Comparison of ENCODE assay signal across 33 cellular contexts in the genomic region with DNA sequence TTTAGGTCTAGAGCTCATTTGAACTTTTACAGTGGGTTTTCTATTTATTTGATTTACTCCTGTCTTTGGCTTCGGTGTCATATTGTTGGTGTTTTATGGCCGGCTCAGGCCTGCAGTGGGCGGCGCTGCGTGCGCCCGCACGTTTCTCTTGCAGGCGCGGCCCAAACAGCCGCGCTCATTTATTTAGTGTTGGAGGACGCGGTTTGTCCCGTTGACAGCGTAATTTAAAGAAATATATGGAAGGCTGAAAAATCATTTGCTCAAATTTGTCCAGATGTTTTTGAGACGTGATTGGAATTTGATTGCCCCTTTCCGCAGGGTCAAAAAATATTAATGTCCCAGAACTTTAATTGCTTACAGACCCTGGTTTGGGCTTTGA. TPM values are rescaled to one million over a fixed set of nuclear protein-coding genes. Genes with fewer than 3 reads are reported as not detected.
"Had no signal": no experiment of that assay in that cellular context is flagged by ENCODE, and none has a peak within 500 bp of the region (broad histone marks: within the 10 kb centered on the region; RNA-seq: fewer than 3 reads in every experiment).

No MANE protein-coding gene starts in this region.

- H3K4me1 Mint-ChIP-seq: activated CD8-positive, alpha-beta memory T cell treated with anti-CD3 and anti-CD28 coated beads, Interleukin-2, amount 10 ng/mL, durations not matched to agents 7 days and 5 days; activated naive CD8-positive, alpha-beta T cell treated with anti-CD3 and anti-CD28 coated beads, Interleukin-2, amount 50 U/mL, for 24 hours; central memory CD8-positive, alpha-beta T cell had no signal

- H3K4me3 ChIP-seq: ascending aorta, body of pancreas, MG63 had no signal

- H3K9me3 ChIP-seq: ascending aorta, body of pancreas, MG63 had no signal

- ATAC-seq: activated CD4-positive, CD25-positive, alpha-beta regulatory T cell treated with anti-CD3 and anti-CD28 coated beads, Interleukin-2, amount 50 U/mL, for 24 hours; activated CD8-positive, alpha-beta memory T cell treated with anti-CD3 and anti-CD28 coated beads, Interleukin-2, amount 10 ng/mL, durations not matched to agents 7 days and 5 days; activated naive CD4-positive, alpha-beta T cell treated with anti-CD3 and anti-CD28 coated beads, Interleukin-2, amount 50 U/mL, for 72 hours; activated naive CD8-positive, alpha-beta T cell treated with anti-CD3 and anti-CD28 coated beads, Interleukin-2, amount 50 U/mL, for 24 hours; body of pancreas had no signal

- H3K4me1 ChIP-seq: ascending aorta had no signal

- H3K9me3 Mint-ChIP-seq: activated T-helper 1 cell treated with anti-CD3 and anti-CD28 coated beads, Interleukin-12 subunit alpha, Interleukin-12 subunit beta, Interleukin-2, Interleukin-4 antibody, amounts not matched to agents 30 ng/mL and 10 ng/mL and 1 ng/mL, durations not matched to agents 14 hours and 24 hours and 36 hours had no signal

- H3K36me3 ChIP-seq: ascending aorta, MG63, WERI-Rb-1 had no signal

- DNase-seq: activated CD4-positive, alpha-beta T cell treated with anti-CD3 and anti-CD28 coated beads for 48 hours; activated CD4-positive, alpha-beta T cell treated with anti-CD3 and anti-CD28 coated beads, Interleukin-2, amount 50 U/mL, for 4 hours; activated CD8-positive, alpha-beta memory T cell treated with anti-CD3 and anti-CD28 coated beads, Interleukin-2, amount 10 ng/mL, durations not matched to agents 7 days and 5 days; activated effector memory CD4-positive, alpha-beta T cell treated with Interleukin-2 at 50 U/mL for 16 hours; activated naive CD4-positive, alpha-beta T cell; activated naive CD8-positive, alpha-beta T cell treated with anti-CD3 and anti-CD28 coated beads, Interleukin-2, amount 50 U/mL, for 24 hours; activated T-cell treated with anti-CD3 and anti-CD28 coated beads, Interleukin-2, amount 50 U/mL, for 24 hours; amniotic stem cell; body of pancreas; KG1; MG63; MV-4-11; NCI-H1092 treated with DMSO at 0.1 percent for 48 hours; NCI-H1417 treated with DMSO at 0.1 percent for 48 hours; NCI-H1694; NCI-H2029; NCI-H2107; NCI-H2171 treated with DMSO at 0.1 percent for 48 hours; NCI-H345; NCI-H510A; NCI-H526 treated with DMSO at 0.1 percent for 48 hours; NCI-H82; SIG-M5; T-helper 1 cell; WERI-Rb-1 had no signal

- H3K27ac Mint-ChIP-seq: activated CD8-positive, alpha-beta memory T cell treated with anti-CD3 and anti-CD28 coated beads, Interleukin-2, amount 10 ng/mL, durations not matched to agents 7 days and 5 days; activated naive CD4-positive, alpha-beta T cell treated with anti-CD3 and anti-CD28 coated beads, Interleukin-2, amount 50 U/mL, for 72 hours; activated naive CD8-positive, alpha-beta T cell treated with anti-CD3 and anti-CD28 coated beads, Interleukin-2, amount 50 U/mL, for 24 hours; activated T-cell treated with anti-CD3 and anti-CD28 coated beads, Interleukin-2, amount 50 U/mL, for 24 hours; activated T-helper 1 cell treated with anti-CD3 and anti-CD28 coated beads, Interleukin-12 subunit alpha, Interleukin-12 subunit beta, Interleukin-2, Interleukin-4 antibody, amounts not matched to agents 30 ng/mL and 10 ng/mL and 1 ng/mL, durations not matched to agents 14 hours and 24 hours and 36 hours had no signal

- H3K36me3 Mint-ChIP-seq: activated CD8-positive, alpha-beta memory T cell treated with anti-CD3 and anti-CD28 coated beads, Interleukin-2, amount 10 ng/mL, durations not matched to agents 7 days and 5 days had no signal

- H3K27ac ChIP-seq: ascending aorta, body of pancreas, WERI-Rb-1 had no signal

- H3K4me3 Mint-ChIP-seq: activated CD8-positive, alpha-beta memory T cell treated with anti-CD3 and anti-CD28 coated beads, Interleukin-2, amount 10 ng/mL, durations not matched to agents 7 days and 5 days; activated naive CD8-positive, alpha-beta T cell treated with anti-CD3 and anti-CD28 coated beads, Interleukin-2, amount 50 U/mL, for 24 hours; activated T-cell treated with anti-CD3 and anti-CD28 coated beads, Interleukin-2, amount 50 U/mL, for 24 hours; activated T-helper 1 cell treated with anti-CD3 and anti-CD28 coated beads, Interleukin-12 subunit alpha, Interleukin-12 subunit beta, Interleukin-2, Interleukin-4 antibody, amounts not matched to agents 30 ng/mL and 10 ng/mL and 1 ng/mL, durations not matched to agents 14 hours and 24 hours and 36 hours; central memory CD8-positive, alpha-beta T cell had no signal

RNA-seq across cellular contexts. Expression of a gene that starts 22.1 kb away (rescaled TPM):
- total RNA-seq: activated CD8-positive, alpha-beta memory T cell treated with anti-CD3 and anti-CD28 coated beads, Interleukin-2, amount 10 ng/mL, durations not matched to agents 7 days and 5 days; activated naive CD4-positive, alpha-beta T cell treated with anti-CD3 and anti-CD28 coated beads, Interleukin-2, amount 50 U/mL, for 72 hours; activated T-helper 1 cell treated with anti-CD3 and anti-CD28 coated beads, Interleukin-12 subunit alpha, Interleukin-12 subunit beta, Interleukin-2, Interleukin-4 antibody, amounts not matched to agents 30 ng/mL and 10 ng/mL and 1 ng/mL, durations not matched to agents 14 hours and 24 hours and 36 hours; ascending aorta; body of pancreas; OCI-LY7; RPMI7951; T-helper 2 cell treated with Interferon-gamma antibody and Interleukin-4, amounts not matched to agents 100 ng/mL and 5 ng/mL, for 36 hours had no signal
